ENCODE assay signal across 1 cellular context in genomic region chr5:147450596-147450995, GRCh38.
TF ChIP-seq lines count a peak whose summit lies in the region.

No MANE protein-coding gene starts in this region.

TF ChIP-seq in GM23338, 12 proteins besides CTCF, POLR2A, EP300 and RAD21 (continued from another document):
- no peak for TF ChIP-seq ZNF462 (CRISPR knock-in tag; IDR thresholded peaks at IDR 0.05)
- no peak for TF ChIP-seq JUNB (IDR thresholded peaks at IDR 0.05; ENCODE audit: unreplicated experiment)
- no peak for TF ChIP-seq EZH2phosphoT487 (IDR thresholded peaks at IDR 0.05; ENCODE audit: unreplicated experiment)
TF ChIP-seq in GM23338: peak in this region for 0.
